Comparison of ENCODE assay signal across 8 cellular contexts in the genomic region with DNA sequence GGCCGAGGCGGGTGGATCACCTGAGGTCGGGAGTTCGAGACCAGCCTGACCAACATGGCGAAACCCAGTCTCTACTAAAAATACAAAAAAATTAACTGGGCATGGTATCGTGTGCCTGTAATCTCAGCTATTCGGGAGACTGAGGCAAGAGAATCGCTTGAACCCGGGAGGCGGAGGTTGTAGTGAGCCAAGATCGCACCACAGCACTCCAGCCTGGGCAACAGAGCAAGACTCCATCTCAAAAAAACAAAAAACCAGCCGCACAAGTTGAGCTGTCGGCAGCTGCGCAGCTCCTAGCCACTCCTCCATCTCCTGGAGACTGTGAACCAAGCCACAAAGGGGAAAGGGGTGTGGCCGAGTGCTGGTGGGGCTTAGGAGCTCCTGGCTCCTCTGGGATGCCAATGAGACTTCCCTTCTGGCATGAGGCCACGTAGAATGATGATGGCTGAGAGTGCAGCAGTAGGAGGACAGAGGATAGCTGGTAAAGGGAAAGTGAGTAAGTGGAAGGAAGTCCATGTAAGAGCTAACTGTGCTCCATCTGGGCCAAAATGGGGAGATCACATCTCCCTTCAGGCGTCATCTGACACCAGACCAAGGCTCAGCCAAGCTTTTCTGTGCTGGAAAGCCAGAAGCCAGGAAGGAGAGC. TPM values are rescaled to one million over a fixed set of nuclear protein-coding genes. Genes with fewer than 3 reads are reported as not detected.
DNase-seq lines count a peak whose midpoint lies in the region; ATAC-seq and TF ChIP-seq lines count a peak whose summit lies in the region.
"Not testable (repeated sequence)": the region's sequence is repeated elsewhere in the genome, so short reads cannot be mapped to it uniquely, and the experiment has no call there.

No MANE protein-coding gene starts in this region.

- not testable (repeated sequence) for H3K4me1 ChIP-seq in BLaER1
- H3K4me1 ChIP-seq in Peyer's patch (peaks cover 0 to 44% (median 2%) of the 10 kb centered on the region in 4 donors), lung (ENCODE audit: control insufficient read depth in 2 of 2, insufficient read depth in 2 of 2, low read length in 2 of 2) (peaks cover 13 to 16% of the 10 kb centered on the region in 2 donors), stomach (peaks cover 11 to 63% (median 37%) of the 10 kb centered on the region in 4 donors)

- not testable (repeated sequence) for TF ChIP-seq CTCF in Peyer's patch (IDR thresholded peaks at IDR 0.05); MCF 10A (IDR thresholded peaks at IDR 0.05; ENCODE audit: unreplicated experiment); fibroblast of villous mesenchyme (IDR thresholded peaks at IDR 0.05; ENCODE audit: insufficient read depth, low read depth, low read length); lung (IDR thresholded peaks at IDR 0.05; ENCODE audit: control extremely low read depth, extremely low read depth); stomach (IDR thresholded peaks at IDR 0.05)

- CTCF ChIA-PET in MCF 10A (lab: Yijun Ruan, JAX) = interaction anchor here (0.5 to 3.0 kb wide), 8 partner anchors 9 to 319 kb away, joined by 3 to 29 read pairs (median 3); no protein-coding TSS in a partner anchor

- not testable (repeated sequence) for H3K9ac ChIP-seq in BLaER1

- H3K4me1 Mint-ChIP-seq in MCF 10A (ENCODE audit: insufficient read depth, unreplicated experiment) = peaks cover 28% of the 10 kb centered on the region

- H3K4me3 ChIP-seq in BLaER1; Peyer's patch; fibroblast of villous mesenchyme (ENCODE audit: low read depth, low read length); lung; stomach: not testable (repeated sequence)

- not testable (repeated sequence) for H3K27me3 Mint-ChIP-seq in MCF 10A (ENCODE audit: insufficient read depth, unreplicated experiment)

- H3K36me3 ChIP-seq in BLaER1; Peyer's patch; lung (ENCODE audit: control insufficient read depth in 2 of 2, insufficient read depth in 2 of 2, low read length in 2 of 2); stomach: not testable (repeated sequence)

- not testable (repeated sequence) for H4K20me1 ChIP-seq in BLaER1

- BruUV-seq in MCF 10A (replicated peaks; lab: Mats Ljungman, UMichigan) = not testable (repeated sequence)

- TF ChIP-seq EP300 in stomach (IDR thresholded peaks at IDR 0.05) = not testable (repeated sequence)

- 71 to 74% methylated on average over 17 of the region's 17 CpGs for WGBS in lung, 2 donors
- 78 to 85% (median 81%) methylated on average over 17 of the region's 17 CpGs for WGBS in stomach, 5 donors

- not testable (repeated sequence) for H3K9me3 ChIP-seq in BLaER1; Peyer's patch; lung (ENCODE audit: control insufficient read depth in 2 of 2, insufficient read depth in 1 of 2, low read length in 1 of 2); stomach

- H3K4me2 ChIP-seq in BLaER1 = peak overlapping the region; percentile 28

- H3K27ac ChIP-seq in BLaER1 = not testable (repeated sequence)
- peak overlapping the region in 3 of 4 donors; percentile 2 to 74 (median 47) for H3K27ac ChIP-seq in Peyer's patch
- peak overlapping the region; percentile 46 to 51 for H3K27ac ChIP-seq in lung (ENCODE audit: low read depth in 1 of 2, low read length in 1 of 2)
- H3K27ac ChIP-seq in stomach = peak overlapping the region in 4 of 5 donors; percentile 8 to 80 (median 60)

- ATAC-seq in lung (ENCODE audit: insufficient read depth, low FRiP score) = not testable (repeated sequence)

- peak; percentile 46 for DNase-seq in H4 (ENCODE audit: low spot score)
- peak; percentile 54 to 70 for DNase-seq in NCI-H187 (lab: John Stamatoyannopoulos, UW)
- peak in 2 of 3 donors; percentile 69 to 79 for DNase-seq in Peyer's patch
- peak; percentile 86 for DNase-seq in MCF 10A (ENCODE audit: unreplicated experiment)
- peak; percentile 28 for DNase-seq in fibroblast of villous mesenchyme (ENCODE audit: low read depth)
- peak; percentile 36 for DNase-seq in lung (ENCODE audit: low spot score)
- not testable (repeated sequence) for DNase-seq in stomach

- H3K36me3 Mint-ChIP-seq in MCF 10A (ENCODE audit: insufficient read depth, unreplicated experiment) = not testable (repeated sequence)

- peak overlapping the region; percentile 79 for H3K27ac Mint-ChIP-seq in MCF 10A (ENCODE audit: low read depth, unreplicated experiment)

- peak overlapping the region; percentile 39 for H3K4me3 Mint-ChIP-seq in MCF 10A (ENCODE audit: unreplicated experiment)

- not testable (repeated sequence) for H3K9me3 Mint-ChIP-seq in MCF 10A (ENCODE audit: unreplicated experiment)

- H3K27me3 ChIP-seq in BLaER1; Peyer's patch; lung (ENCODE audit: control insufficient read depth, insufficient read depth); stomach: not testable (repeated sequence)

- POLR2A ChIA-PET in MCF 10A (lab: Yijun Ruan, JAX) = interaction anchor here (0.6 to 4.0 kb wide), 10 partner anchors 10 to 106 kb away, joined by 3 to 26 read pairs (median 4); a partner anchor contains a TSS

- intact Hi-C loops in MCF 10A (cut with micrococcal nuclease); stomach (cut with DNase I; ENCODE audit: low total_unique reads): not testable (repeated sequence)

- peak in 1 of 2 donors; percentile 49 for TF ChIP-seq POLR2A in Peyer's patch (IDR thresholded peaks at IDR 0.05)
- TF ChIP-seq POLR2A in stomach (IDR thresholded peaks at IDR 0.05) = not testable (repeated sequence)

RNA-seq across cellular contexts. Expression of a gene that starts 47.2 kb away (rescaled TPM):
- total RNA-seq in H4 (2014; rRNA removed; shearing (Covaris generic)) = 47.0 and 60.1 TPM in 2 replicates
- total RNA-seq in Peyer's patch (1,000 to 10,000 TPM in 1 of 4 donors, 100 to 1,000 TPM in 3; 571 to 1,016 (median 697) TPM), MCF 10A (2022) (416 and 429 TPM in 2 replicates), fibroblast of villous mesenchyme (474 and 514 TPM in 2 replicates), lung (100 to 1,000 TPM; 396 to 707 TPM), stomach (100 to 1,000 TPM; 550 to 693 (median 622) TPM)
- polyA plus RNA-seq in lung (10 to 100 TPM; 66.5 to 79.9 TPM), stomach (10 to 100 TPM; 37.4 to 76.8 (median 60.3) TPM)
